In the genomic region with DNA sequence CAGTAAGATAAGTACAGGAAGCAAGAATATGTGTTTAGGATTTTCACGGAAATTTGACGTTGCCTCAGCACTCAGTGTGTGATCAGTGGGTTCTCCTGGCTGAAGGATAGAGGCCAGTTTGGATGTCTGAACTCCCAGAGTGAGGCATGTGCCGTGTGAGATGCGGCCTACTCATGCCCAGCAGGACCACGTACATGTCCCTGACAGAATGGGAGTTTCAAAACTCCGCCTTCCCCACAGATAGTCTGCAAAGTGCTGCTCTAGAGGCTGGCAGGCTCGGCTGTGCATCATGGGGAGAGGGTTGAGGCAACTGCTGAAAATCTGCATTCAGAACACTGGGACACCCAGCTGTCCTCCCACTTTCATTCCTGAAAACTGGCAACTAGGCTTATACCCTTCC, we compare ENCODE assay signal across 14 cellular contexts. TPM values are rescaled to one million over a fixed set of nuclear protein-coding genes. Genes with fewer than 3 reads are reported as not detected.
"Had no signal": no experiment of that assay in that cellular context is flagged by ENCODE, and none has a peak within 500 bp of the region (broad histone marks: within the 10 kb centered on the region; RNA-seq: fewer than 3 reads in every experiment).

No MANE protein-coding gene starts in this region.

- ATAC-seq: lower lobe of right lung, pancreas had no signal

- H3K4me3 ChIP-seq: colonic mucosa, lower lobe of right lung, pancreas, transverse colon had no signal

- FAIRE-seq: astrocyte, endothelial cell of umbilical vein, pancreas, small intestine had no signal

- DNase-seq: activated CD4-positive, CD25-positive, alpha-beta regulatory T cell treated with anti-CD3 and anti-CD28 coated beads, Interleukin-2, amount 50 U/mL, for 72 hours; activated naive CD4-positive, alpha-beta T cell treated with anti-CD3 and anti-CD28 coated beads, Interleukin-2, amount 50 U/mL, for 16 hours; colonic mucosa; foreskin fibroblast; lower lobe of right lung; pancreas; small intestine; stimulated activated CD4-positive, alpha-beta T cell treated with anti-CD3 and anti-CD28 coated beads, Interleukin-4, amount 100 ng/mL, for 4 hours; stimulated activated CD8-positive, alpha-beta memory T cell treated with anti-CD3 and anti-CD28 coated beads, Interleukin-4, amount 100 ng/mL, for 48 hours; stimulated activated naive CD4-positive, alpha-beta T cell treated with Interleukin-2 at 50 U/mL for 16 hours; transverse colon had no signal

- H3K36me3 ChIP-seq: colonic mucosa, lower lobe of right lung, pancreas, transverse colon had no signal

- H3K4me1 ChIP-seq: colonic mucosa, pancreas, transverse colon had no signal

- H3K27me3 ChIP-seq: colonic mucosa, pancreas, transverse colon had no signal

- H3K27ac ChIP-seq: colonic mucosa, lower lobe of right lung, pancreas, transverse colon had no signal

- H3K9me3 ChIP-seq: colonic mucosa, lower lobe of right lung, pancreas, transverse colon had no signal

RNA-seq across cellular contexts. Expression of a gene that starts 58.3 kb away (rescaled TPM):
- total RNA-seq: astrocyte had no signal
- polyA plus RNA-seq: neural cell had no signal
